Comparison of ENCODE assay signal across 8 cellular contexts in the genomic region with DNA sequence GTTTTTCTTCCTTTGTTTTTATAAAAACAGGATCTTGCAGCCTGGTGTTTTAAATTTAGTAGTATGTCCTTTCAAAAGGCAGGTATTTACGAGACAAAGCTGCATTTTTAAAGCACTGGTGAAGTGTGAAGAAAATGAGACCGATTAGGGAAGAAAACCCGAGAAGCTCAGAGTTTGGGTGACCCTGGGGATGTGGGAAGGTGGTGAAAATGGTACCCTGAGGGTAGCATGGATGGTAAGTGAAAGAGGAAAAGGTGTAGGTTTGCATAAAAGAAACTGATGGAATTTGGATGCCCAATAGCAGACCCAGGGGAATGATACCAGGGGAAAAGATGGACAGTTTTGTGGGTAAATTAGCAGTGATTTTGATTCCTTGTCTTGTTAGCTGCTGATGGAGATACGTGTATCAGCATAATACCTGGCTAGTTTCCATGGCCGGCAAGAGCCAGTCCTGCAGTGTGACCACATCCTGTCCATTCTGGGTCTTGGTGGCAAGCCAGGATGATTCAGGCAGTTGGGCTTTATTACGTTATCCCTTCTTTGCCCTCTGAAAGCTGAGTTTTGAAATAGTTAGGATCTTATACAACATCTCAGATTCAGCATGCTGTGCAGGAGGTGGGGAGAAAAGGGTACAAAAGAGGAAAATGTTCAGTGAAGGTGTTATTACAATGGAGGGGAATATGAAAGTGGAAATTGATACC. TPM values are rescaled to one million over a fixed set of nuclear protein-coding genes. Genes with fewer than 3 reads are reported as not detected.
DNase-seq lines count a peak whose midpoint lies in the region; ATAC-seq and TF ChIP-seq lines count a peak whose summit lies in the region.

No MANE protein-coding gene starts in this region.

- no peaks in the 10 kb centered on the region for H3K27me3 Mint-ChIP-seq in activated T-helper 1 cell treated with anti-CD3 and anti-CD28 coated beads, Interleukin-12 subunit alpha, Interleukin-12 subunit beta, Interleukin-2, Interleukin-4 antibody, amounts not matched to agents 30 ng/mL and 10 ng/mL and 1 ng/mL, durations not matched to agents 14 hours and 24 hours and 36 hours (ENCODE audit: insufficient read depth)

- peaks cover 11% of the 10 kb centered on the region for H3K36me3 Mint-ChIP-seq in activated T-helper 1 cell treated with anti-CD3 and anti-CD28 coated beads, Interleukin-12 subunit alpha, Interleukin-12 subunit beta, Interleukin-2, Interleukin-4 antibody, amounts not matched to agents 30 ng/mL and 10 ng/mL and 1 ng/mL, durations not matched to agents 14 hours and 24 hours and 36 hours (ENCODE audit: low read depth)

- peaks cover 12% of the 10 kb centered on the region for H3K4me1 Mint-ChIP-seq in activated T-helper 1 cell treated with anti-CD3 and anti-CD28 coated beads, Interleukin-12 subunit alpha, Interleukin-12 subunit beta, Interleukin-2, Interleukin-4 antibody, amounts not matched to agents 30 ng/mL and 10 ng/mL and 1 ng/mL, durations not matched to agents 14 hours and 24 hours and 36 hours (ENCODE audit: low read depth)

- TF ChIP-seq CTCF in epithelial cell of esophagus (IDR thresholded peaks at IDR 0.05; ENCODE audit: insufficient read depth, low read depth, low read length, missing control alignments) (no peak), omental fat pad (IDR thresholded peaks at IDR 0.05) (no peak)

- peak; percentile 99 for ATAC-seq in omental fat pad (ENCODE audit: low FRiP score)
- no peak for ATAC-seq in HG03439 (IDR thresholded peaks at IDR 0.05; ENCODE audit: unreplicated experiment)
- no peak for ATAC-seq in GM21381 (IDR thresholded peaks at IDR 0.05; ENCODE audit: unreplicated experiment)

- intact Hi-C loops in activated T-helper 1 cell treated with anti-CD3 and anti-CD28 coated beads, Interleukin-12 subunit alpha, Interleukin-12 subunit beta, Interleukin-2, Interleukin-4 antibody, amounts not matched to agents 30 ng/mL and 10 ng/mL and 1 ng/mL, durations not matched to agents 14 hours and 24 hours and 36 hours (cut with micrococcal nuclease): no loop called here

- H3K4me3 ChIP-seq in epithelial cell of esophagus (ENCODE audit: low read length): no peak overlapping the region

- no peaks in the 10 kb centered on the region for H3K9me3 Mint-ChIP-seq in activated T-helper 1 cell treated with anti-CD3 and anti-CD28 coated beads, Interleukin-12 subunit alpha, Interleukin-12 subunit beta, Interleukin-2, Interleukin-4 antibody, amounts not matched to agents 30 ng/mL and 10 ng/mL and 1 ng/mL, durations not matched to agents 14 hours and 24 hours and 36 hours

- no peak overlapping the region for H3K27ac Mint-ChIP-seq in activated T-helper 1 cell treated with anti-CD3 and anti-CD28 coated beads, Interleukin-12 subunit alpha, Interleukin-12 subunit beta, Interleukin-2, Interleukin-4 antibody, amounts not matched to agents 30 ng/mL and 10 ng/mL and 1 ng/mL, durations not matched to agents 14 hours and 24 hours and 36 hours

- peak; percentile 99 for DNase-seq in H4 (ENCODE audit: low spot score)
- peak; percentile 60 for DNase-seq in OCI-M1 (lab: John Stamatoyannopoulos, UW)
- peak; percentile 97 for DNase-seq in epithelial cell of esophagus (ENCODE audit: low read depth)
- DNase-seq in omental fat pad (ENCODE audit: low spot score): peak; percentile 78
- DNase-seq in activated T-helper 1 cell treated with anti-CD3 and anti-CD28 coated beads, Interleukin-12 subunit alpha, Interleukin-12 subunit beta, Interleukin-2, Interleukin-4 antibody, amounts not matched to agents 30 ng/mL and 10 ng/mL and 1 ng/mL, durations not matched to agents 14 hours and 24 hours and 36 hours (ENCODE audit: low spot score): no peak
- DNase-seq in NCI-H1417 (lab: John Stamatoyannopoulos, UW): no peak

- H3K4me3 Mint-ChIP-seq in activated T-helper 1 cell treated with anti-CD3 and anti-CD28 coated beads, Interleukin-12 subunit alpha, Interleukin-12 subunit beta, Interleukin-2, Interleukin-4 antibody, amounts not matched to agents 30 ng/mL and 10 ng/mL and 1 ng/mL, durations not matched to agents 14 hours and 24 hours and 36 hours: no peak overlapping the region

RNA-seq across cellular contexts. Expression of a gene that starts 8.9 kb away (rescaled TPM):
- total RNA-seq in H4 (2014; rRNA removed; shearing (Covaris generic)): 10.0 and 10.6 TPM in 2 replicates
- 10 to 100 TPM in 1 of 4 donors, 1 to 10 TPM in 3; 8.0 to 19.2 (median 9.1) TPM for total RNA-seq in omental fat pad
- total RNA-seq in activated T-helper 1 cell treated with anti-CD3 and anti-CD28 coated beads, Interleukin-12 subunit alpha, Interleukin-12 subunit beta, Interleukin-2, Interleukin-4 antibody, amounts not matched to agents 30 ng/mL and 10 ng/mL and 1 ng/mL, durations not matched to agents 14 hours and 24 hours and 36 hours: 20.9 and 22.2 TPM in 2 replicates

Comparison
In these comparisons a context has a peak if more than half of its experiments do, and no peak if none do; other contexts are left out.
1. DNase-seq: peak in H4 (single experiment), OCI-M1 (single experiment), epithelial cell of esophagus (single experiment) and omental fat pad (single experiment); none in activated T-helper 1 cell treated with anti-CD3 and anti-CD28 coated beads, Interleukin-12 subunit alpha, Interleukin-12 subunit beta, Interleukin-2, Interleukin-4 antibody, amounts not matched to agents 30 ng/mL and 10 ng/mL and 1 ng/mL, durations not matched to agents 14 hours and 24 hours and 36 hours (single experiment) and NCI-H1417 (0 of 3).